In genomic region chr14:52333108-52333507, GRCh38 we compare ENCODE assay signal across 28 cellular contexts. TPM values are rescaled to one million over a fixed set of nuclear protein-coding genes. Genes with fewer than 3 reads are reported as not detected.
DNase-seq lines count a peak whose midpoint lies in the region; ATAC-seq and TF ChIP-seq lines count a peak whose summit lies in the region.
"Had no signal": no experiment of that assay in that cellular context is flagged by ENCODE, and none has a peak within 500 bp of the region (broad histone marks: within the 10 kb centered on the region; RNA-seq: fewer than 3 reads in every experiment).

No MANE protein-coding gene starts in this region.

- ATAC-seq in activated naive CD8-positive, alpha-beta T cell treated with anti-CD3 and anti-CD28 coated beads, Interleukin-2, amount 50 U/mL, for 24 hours: no peak
- ATAC-seq in natural killer cell treated with Interleukin-12 subunit alpha and Interleukin-12 subunit beta and Interleukin-15 and Interleukin-18, amount 100 ng/mL, for 72 hours: no peak
- ATAC-seq in HG03135 (IDR thresholded peaks at IDR 0.05; ENCODE audit: unreplicated experiment): no peak
- ATAC-seq: activated T-helper 17 cell treated with anti-CD3 and anti-CD28 coated beads, Interleukin-2, amount 50 U/mL, for 72 hours; naive thymus-derived CD4-positive, alpha-beta T cell; PC-3; Right ventricle myocardium inferior had no signal

- H3K36me3 Mint-ChIP-seq in CD8-positive, alpha-beta memory T cell: peaks cover 11 to 25% (median 14%) of the 10 kb centered on the region in 3 donors
- H3K36me3 Mint-ChIP-seq in activated naive CD8-positive, alpha-beta T cell treated with anti-CD3 and anti-CD28 coated beads, Interleukin-2, amount 50 U/mL, for 24 hours (ENCODE audit: low read depth): peaks cover 24% of the 10 kb centered on the region
- H3K36me3 Mint-ChIP-seq in natural killer cell treated with Interleukin-12 subunit alpha and Interleukin-12 subunit beta and Interleukin-15 and Interleukin-18, amount 100 ng/mL, for 72 hours: peaks cover 33% of the 10 kb centered on the region

- no peaks in the 10 kb centered on the region for H4K20me1 ChIP-seq in BLaER1

- CTCF ChIA-PET in CD8-positive, alpha-beta memory T cell (lab: Charles Lee): no interaction called here
- CTCF ChIA-PET in HEK293T (lab: Yijun Ruan, JAX): no interaction called here

- H3K4me2 ChIP-seq in BLaER1: peak overlapping the region; percentile 28; the same call in 1 of the 2 replicates

- peaks cover 51 to 81% (median 74%) of the 10 kb centered on the region in 3 donors for H3K4me1 Mint-ChIP-seq in CD8-positive, alpha-beta memory T cell
- H3K4me1 Mint-ChIP-seq in activated naive CD8-positive, alpha-beta T cell treated with anti-CD3 and anti-CD28 coated beads, Interleukin-2, amount 50 U/mL, for 24 hours: peaks cover 51% of the 10 kb centered on the region
- H3K4me1 Mint-ChIP-seq in natural killer cell treated with Interleukin-12 subunit alpha and Interleukin-12 subunit beta and Interleukin-15 and Interleukin-18, amount 100 ng/mL, for 72 hours (ENCODE audit: low read depth in 2 of 2): peaks cover 43 to 64% of the 10 kb centered on the region in 2 donors

- POLR2A ChIA-PET in CD8-positive, alpha-beta memory T cell (lab: Charles Lee): no interaction called here
- POLR2A ChIA-PET in HEK293T (lab: Yijun Ruan, JAX): no interaction called here

- DNase-seq in CD8-positive, alpha-beta memory T cell: no peak
- no peak for DNase-seq in activated naive CD8-positive, alpha-beta T cell treated with anti-CD3 and anti-CD28 coated beads, Interleukin-2, amount 50 U/mL, for 24 hours
- no peak for DNase-seq in natural killer cell treated with Interleukin-12 subunit alpha and Interleukin-12 subunit beta and Interleukin-15 and Interleukin-18, amount 100 ng/mL, for 72 hours (ENCODE audit: low spot score)
- DNase-seq in adrenal gland: no peak
- no peak for DNase-seq in HEK293T (ENCODE audit: extremely low spot score)
- DNase-seq: activated CD4-positive, alpha-beta memory T cell treated with anti-CD3 and anti-CD28 coated beads for 36 hours; activated CD8-positive, alpha-beta memory T cell treated with anti-CD3 and anti-CD28 coated beads, Interleukin-2, amount 50 U/mL, for 48 hours; amniotic stem cell; DMS153; effector CD8-positive, alpha-beta T cell; erythroblast; H7; kidney; midbrain; naive thymus-derived CD4-positive, alpha-beta T cell; NCI-H1105; NCI-H187 treated with DMSO at 0.1 percent for 48 hours; NCI-H524 treated with DMSO at 0.1 percent for 48 hours; NK-92 treated with Interleukin-12 subunit alpha and Interleukin-12 subunit beta, amount 100 ng/mL, for 24 hours; PC-3; small intestine; stimulated activated CD4-positive, alpha-beta T cell treated with anti-CD3 and anti-CD28 coated beads, Interleukin-1b, Interleukin-23, amount 100 ng/mL, for 48 hours; stimulated activated CD8-positive, alpha-beta memory T cell treated with anti-CD3 and anti-CD28 coated beads, Interleukin-4, amount 100 ng/mL, for 48 hours; trophoblast cell had no signal

- no peak for TF ChIP-seq CTCF in adrenal gland (IDR thresholded peaks at IDR 0.05)

- peak overlapping the region; percentile 6 to 79 (median 38) for H3K27ac Mint-ChIP-seq in CD8-positive, alpha-beta memory T cell
- H3K27ac Mint-ChIP-seq in activated naive CD8-positive, alpha-beta T cell treated with anti-CD3 and anti-CD28 coated beads, Interleukin-2, amount 50 U/mL, for 24 hours: peak overlapping the region; percentile 31
- peak overlapping the region; percentile 98 for H3K27ac Mint-ChIP-seq in natural killer cell treated with Interleukin-12 subunit alpha and Interleukin-12 subunit beta and Interleukin-15 and Interleukin-18, amount 100 ng/mL, for 72 hours
- H3K27ac Mint-ChIP-seq: activated CD4-positive, alpha-beta memory T cell treated with anti-CD3 and anti-CD28 coated beads for 36 hours; activated T-helper 17 cell treated with anti-CD3 and anti-CD28 coated beads, Interleukin-2, amount 50 U/mL, for 72 hours had no signal

- no peak for TF ChIP-seq POLR2A in adrenal gland (IDR thresholded peaks at IDR 0.05)

- no peak overlapping the region for H3K27ac ChIP-seq in BLaER1
- no peak overlapping the region for H3K27ac ChIP-seq in CD8-positive, alpha-beta memory T cell (ENCODE audit: low read depth, low read length)
- no peak overlapping the region for H3K27ac ChIP-seq in adrenal gland

- H3K27me3 Mint-ChIP-seq in CD8-positive, alpha-beta memory T cell: no peaks in the 10 kb centered on the region
- H3K27me3 Mint-ChIP-seq in activated naive CD8-positive, alpha-beta T cell treated with anti-CD3 and anti-CD28 coated beads, Interleukin-2, amount 50 U/mL, for 24 hours: no peaks in the 10 kb centered on the region
- H3K27me3 Mint-ChIP-seq in natural killer cell treated with Interleukin-12 subunit alpha and Interleukin-12 subunit beta and Interleukin-15 and Interleukin-18, amount 100 ng/mL, for 72 hours: no peaks in the 10 kb centered on the region
- H3K27me3 Mint-ChIP-seq: activated CD4-positive, alpha-beta memory T cell treated with anti-CD3 and anti-CD28 coated beads for 36 hours; activated T-helper 17 cell treated with anti-CD3 and anti-CD28 coated beads, Interleukin-2, amount 50 U/mL, for 72 hours; naive thymus-derived CD4-positive, alpha-beta T cell had no signal

- H3K9ac ChIP-seq in BLaER1: no peak overlapping the region

- peaks cover 11% of the 10 kb centered on the region for H3K9me3 ChIP-seq in BLaER1
- no peaks in the 10 kb centered on the region for H3K9me3 ChIP-seq in CD8-positive, alpha-beta memory T cell (ENCODE audit: low read length)
- no peaks in the 10 kb centered on the region for H3K9me3 ChIP-seq in adrenal gland (replicated peaks in 1 of 3)

- H3K4me3 Mint-ChIP-seq in CD8-positive, alpha-beta memory T cell: peak overlapping the region in 1 of 7 donors; percentile 10
- no peak overlapping the region for H3K4me3 Mint-ChIP-seq in activated naive CD8-positive, alpha-beta T cell treated with anti-CD3 and anti-CD28 coated beads, Interleukin-2, amount 50 U/mL, for 24 hours
- no peak overlapping the region for H3K4me3 Mint-ChIP-seq in natural killer cell treated with Interleukin-12 subunit alpha and Interleukin-12 subunit beta and Interleukin-15 and Interleukin-18, amount 100 ng/mL, for 72 hours
- H3K4me3 Mint-ChIP-seq: activated CD4-positive, alpha-beta memory T cell treated with anti-CD3 and anti-CD28 coated beads for 36 hours; activated T-helper 17 cell treated with anti-CD3 and anti-CD28 coated beads, Interleukin-2, amount 50 U/mL, for 72 hours; naive thymus-derived CD4-positive, alpha-beta T cell had no signal

- intact Hi-C loops in adrenal gland (cut with DNase I): no loop called here

- H3K9me3 Mint-ChIP-seq in CD8-positive, alpha-beta memory T cell: no peaks in the 10 kb centered on the region
- H3K9me3 Mint-ChIP-seq in activated naive CD8-positive, alpha-beta T cell treated with anti-CD3 and anti-CD28 coated beads, Interleukin-2, amount 50 U/mL, for 24 hours: peaks cover 6% of the 10 kb centered on the region
- no peaks in the 10 kb centered on the region for H3K9me3 Mint-ChIP-seq in natural killer cell treated with Interleukin-12 subunit alpha and Interleukin-12 subunit beta and Interleukin-15 and Interleukin-18, amount 100 ng/mL, for 72 hours
- H3K9me3 Mint-ChIP-seq: activated CD4-positive, alpha-beta memory T cell treated with anti-CD3 and anti-CD28 coated beads for 36 hours; activated T-helper 17 cell treated with anti-CD3 and anti-CD28 coated beads, Interleukin-2, amount 50 U/mL, for 72 hours had no signal

- H3K4me1 ChIP-seq in BLaER1: peaks cover 19% of the 10 kb centered on the region
- H3K4me1 ChIP-seq in CD8-positive, alpha-beta memory T cell (ENCODE audit: insufficient read depth, low read length): peaks cover 8% of the 10 kb centered on the region
- H3K4me1 ChIP-seq in adrenal gland (replicated peaks in 1 of 2): no peaks in the 10 kb centered on the region

- 44 to 55% (median 49%) methylated on average over 5 of the region's 5 CpGs for WGBS in adrenal gland, 4 donors

- peaks cover 24% of the 10 kb centered on the region for H3K36me3 ChIP-seq in BLaER1
- no peaks in the 10 kb centered on the region for H3K36me3 ChIP-seq in CD8-positive, alpha-beta memory T cell (ENCODE audit: insufficient read depth, low read length)
- H3K36me3 ChIP-seq in adrenal gland (replicated peaks in 1 of 2): no peaks in the 10 kb centered on the region

- H3K4me3 ChIP-seq in BLaER1 (no peak overlapping the region), adrenal gland (no peak overlapping the region)
- H3K4me3 ChIP-seq in CD8-positive, alpha-beta memory T cell (ENCODE audit: low read length): no peak overlapping the region

- H3K27me3 ChIP-seq in BLaER1: no peaks in the 10 kb centered on the region
- H3K27me3 ChIP-seq in CD8-positive, alpha-beta memory T cell (ENCODE audit: insufficient read depth, low read length, poor library complexity, severe bottlenecking): no peaks in the 10 kb centered on the region
- no peaks in the 10 kb centered on the region for H3K27me3 ChIP-seq in adrenal gland

TF ChIP-seq in HEK293T, 16 proteins besides CTCF, POLR2A, EP300 and RAD21:
- TF ChIP-seq HDGF (IDR thresholded peaks at IDR 0.05; ENCODE audit: borderline replicate concordance): no peak
- TF ChIP-seq TARDBP (IDR thresholded peaks at IDR 0.05): no peak
- TF ChIP-seq SP1 (IDR thresholded peaks at IDR 0.05): no peak
- TF ChIP-seq FOXK2 (IDR thresholded peaks at IDR 0.05): no peak
- TF ChIP-seq, protein P1, sequence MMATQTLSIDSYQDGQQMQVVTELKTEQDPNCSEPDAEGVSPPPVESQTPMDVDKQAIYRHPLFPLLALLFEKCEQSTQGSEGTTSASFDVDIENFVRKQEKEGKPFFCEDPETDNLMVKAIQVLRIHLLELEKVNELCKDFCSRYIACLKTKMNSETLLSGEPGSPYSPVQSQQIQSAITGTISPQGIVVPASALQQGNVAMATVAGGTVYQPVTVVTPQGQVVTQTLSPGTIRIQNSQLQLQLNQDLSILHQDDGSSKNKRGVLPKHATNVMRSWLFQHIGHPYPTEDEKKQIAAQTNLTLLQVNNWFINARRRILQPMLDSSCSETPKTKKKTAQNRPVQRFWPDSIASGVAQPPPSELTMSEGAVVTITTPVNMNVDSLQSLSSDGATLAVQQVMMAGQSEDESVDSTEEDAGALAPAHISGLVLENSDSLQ (IDR thresholded peaks at IDR 0.05): no peak
- TF ChIP-seq SUZ12 (IDR thresholded peaks at IDR 0.05): no peak
- no peak for TF ChIP-seq NFRKB (IDR thresholded peaks at IDR 0.05)
- no peak for TF ChIP-seq LEF1 (IDR thresholded peaks at IDR 0.05; ENCODE audit: borderline replicate concordance)
- TF ChIP-seq FOXA1 (IDR thresholded peaks at IDR 0.05): no peak
- no peak for TF ChIP-seq CTBP1 (IDR thresholded peaks at IDR 0.05; ENCODE audit: borderline replicate concordance)
- TF ChIP-seq ELF4 (IDR thresholded peaks at IDR 0.05): no peak
- TF ChIP-seq ARNT (IDR thresholded peaks at IDR 0.05): no peak
- TF ChIP-seq L3MBTL2 (conservative IDR thresholded peaks at IDR 0.05): no peak

RNA-seq across cellular contexts. Expression of gene PTGER2, which starts 19.0 kb away (rescaled TPM):
- 10 to 100 TPM; 34.4 to 35.6 TPM for total RNA-seq in CD8-positive, alpha-beta memory T cell
- polyA plus RNA-seq in CD8-positive, alpha-beta memory T cell: 289 TPM
- total RNA-seq in natural killer cell treated with Interleukin-12 subunit alpha and Interleukin-12 subunit beta and Interleukin-15 and Interleukin-18, amount 100 ng/mL, for 72 hours: 10 to 100 TPM; 94.5 to 96.0 TPM
- total RNA-seq in adrenal gland: 1 to 10 TPM in 6 of 8 donors, under 1 TPM in 1, not detected in 1; 0.18 to 2.9 (median 2.1) TPM
- polyA plus RNA-seq in adrenal gland: 1 to 10 TPM; 1.2 to 1.4 (median 1.2) TPM

Comparison
In these comparisons a context has a peak if more than half of its experiments do, and no peak if none do; other contexts are left out.
1. H3K27ac Mint-ChIP-seq: peak in every context shown above with its lines; median percentile 98 in natural killer cell treated with Interleukin-12 subunit alpha and Interleukin-12 subunit beta and Interleukin-15 and Interleukin-18, amount 100 ng/mL, for 72 hours; 38 in CD8-positive, alpha-beta memory T cell; 31 in activated naive CD8-positive, alpha-beta T cell treated with anti-CD3 and anti-CD28 coated beads, Interleukin-2, amount 50 U/mL, for 24 hours.
2. RNA of gene PTGER2, which starts 19.0 kb away (total RNA-seq): 94.5 to 96.0 TPM in natural killer cell treated with Interleukin-12 subunit alpha and Interleukin-12 subunit beta and Interleukin-15 and Interleukin-18, amount 100 ng/mL, for 72 hours and 34.4 to 35.6 TPM in CD8-positive, alpha-beta memory T cell; 0.18 to 2.9 TPM in adrenal gland; every median in the first group is over 4 times any median in the second.